ENCODE assay signal across 23 cellular contexts in genomic region chr2:60890393-60890707, GRCh38. TPM values are rescaled to one million over a fixed set of nuclear protein-coding genes. Genes with fewer than 3 reads are reported as not detected.
DNase-seq lines count a peak whose midpoint lies in the region; ATAC-seq and TF ChIP-seq lines count a peak whose summit lies in the region.
"Had no signal": no experiment of that assay in that cellular context is flagged by ENCODE, and none has a peak within 500 bp of the region (broad histone marks: within the 10 kb centered on the region; RNA-seq: fewer than 3 reads in every experiment).

No MANE protein-coding gene starts in this region.

- H4K20me1 ChIP-seq in SU-DHL-6 (ENCODE audit: low read depth, low read length), result peaks cover 80% of the 10 kb centered on the region
- 0 out of 2 replicates have a peak, but pooled peaks cover 4% of the 10 kb centered on the region for H4K20me1 ChIP-seq in SK-N-SH (ENCODE audit: insufficient read depth)

- H2AFZ ChIP-seq in SU-DHL-6 (ENCODE audit: low read depth, low read length, severe bottlenecking) (no peak overlapping the region), SK-N-SH (ENCODE audit: low read depth) (no peak overlapping the region)

- TF ChIP-seq CTCF in SU-DHL-6 (IDR thresholded peaks at IDR 0.05; ENCODE audit: insufficient read depth, low read length, poor library complexity, severe bottlenecking), result no peak
- no peak for TF ChIP-seq CTCF in CD8-positive, alpha-beta T cell (IDR thresholded peaks at IDR 0.05)
- no peak for TF ChIP-seq CTCF in SK-N-SH (IDR thresholded peaks at IDR 0.05)

- intact Hi-C loops in CD8-positive, alpha-beta T cell (cut with DNase I, micrococcal nuclease), result no loop called here

- H3K4me1 Mint-ChIP-seq in stimulated activated naive CD8-positive, alpha-beta T cell treated with anti-CD3 and anti-CD28 coated beads, Interleukin-15, Interleukin-2, amounts not matched to agents 100 ng/mL and 50 ng/mL, for 24 hours (ENCODE audit: low read depth), result peaks cover 78% of the 10 kb centered on the region
- peaks cover 59% of the 10 kb centered on the region for H3K4me1 Mint-ChIP-seq in CD8-positive, alpha-beta T cell (ENCODE audit: low read depth)

- no peak overlapping the region for H3K9ac ChIP-seq in SU-DHL-6 (ENCODE audit: low read length)
- H3K9ac ChIP-seq in SK-N-SH, result no peak overlapping the region

- no peaks in the 10 kb centered on the region for H3K27me3 ChIP-seq in SU-DHL-6 (ENCODE audit: low read length)
- no peaks in the 10 kb centered on the region for H3K27me3 ChIP-seq in CD8-positive, alpha-beta T cell (ENCODE audit: insufficient read depth, low read length)
- no peaks in the 10 kb centered on the region for H3K27me3 ChIP-seq in SK-N-SH (ENCODE audit: insufficient read depth)
- H3K27me3 ChIP-seq: colonic mucosa, esophagus squamous epithelium, vagina had no signal

- H3K27ac ChIP-seq in SU-DHL-6 (ENCODE audit: low read depth, low read length) (peak overlapping the region; percentile 42), SK-N-SH (ENCODE audit: low read depth in 2 of 2, low read length in 1 of 2) (no peak overlapping the region)
- H3K27ac ChIP-seq in CD8-positive, alpha-beta T cell (ENCODE audit: low read depth, low read length), result no peak overlapping the region
- H3K27ac ChIP-seq: colonic mucosa, esophagus squamous epithelium, thoracic aorta, vagina had no signal

- peaks cover 26% of the 10 kb centered on the region for H3K4me1 ChIP-seq in CD8-positive, alpha-beta T cell (ENCODE audit: insufficient read depth, low read length)
- peaks cover 0 to 12% of the 10 kb centered on the region in 2 experiments; a peak in 2 of 4 replicates for H3K4me1 ChIP-seq in SK-N-SH (ENCODE audit: control insufficient read depth in 1 of 2, insufficient read depth in 2 of 2, low read depth in 1 of 2, low read length in 1 of 2)
- H3K4me1 ChIP-seq: colonic mucosa had no signal

- no peak overlapping the region for H3K4me3 ChIP-seq in SU-DHL-6 (ENCODE audit: insufficient read depth, low read length, poor library complexity, severe bottlenecking)
- no peak overlapping the region for H3K4me3 ChIP-seq in CD8-positive, alpha-beta T cell (ENCODE audit: low read depth, low read length)
- H3K4me3 ChIP-seq in SK-N-SH (ENCODE audit: low read depth in 2 of 2, low read length in 1 of 2), result no peak overlapping the region
- H3K4me3 ChIP-seq: colonic mucosa, esophagus squamous epithelium, thoracic aorta, vagina had no signal

- H3K9me3 Mint-ChIP-seq in stimulated activated naive CD8-positive, alpha-beta T cell treated with anti-CD3 and anti-CD28 coated beads, Interleukin-15, Interleukin-2, amounts not matched to agents 100 ng/mL and 50 ng/mL, for 24 hours, result no peaks in the 10 kb centered on the region
- no peaks in the 10 kb centered on the region for H3K9me3 Mint-ChIP-seq in CD8-positive, alpha-beta T cell
- H3K9me3 Mint-ChIP-seq: T-cell had no signal

- no peaks in the 10 kb centered on the region for H3K27me3 Mint-ChIP-seq in stimulated activated naive CD8-positive, alpha-beta T cell treated with anti-CD3 and anti-CD28 coated beads, Interleukin-15, Interleukin-2, amounts not matched to agents 100 ng/mL and 50 ng/mL, for 24 hours
- no peaks in the 10 kb centered on the region for H3K27me3 Mint-ChIP-seq in CD8-positive, alpha-beta T cell (ENCODE audit: low read depth)
- H3K27me3 Mint-ChIP-seq: T-cell had no signal

- peak overlapping the region; percentile 79 for H3K4me3 Mint-ChIP-seq in stimulated activated naive CD8-positive, alpha-beta T cell treated with anti-CD3 and anti-CD28 coated beads, Interleukin-15, Interleukin-2, amounts not matched to agents 100 ng/mL and 50 ng/mL, for 24 hours
- H3K4me3 Mint-ChIP-seq in CD8-positive, alpha-beta T cell, result no peak overlapping the region
- H3K4me3 Mint-ChIP-seq: T-cell had no signal

- H3K4me2 ChIP-seq in SU-DHL-6 (ENCODE audit: low read depth, low read length, poor library complexity, severe bottlenecking) (peak overlapping the region; percentile 34), SK-N-SH (no peak overlapping the region)

- TF ChIP-seq POLR2A in erythroblast (IDR thresholded peaks at IDR 0.05; ENCODE audit: low read length), result no peak

- peaks cover 72% of the 10 kb centered on the region for H3F3A ChIP-seq in SU-DHL-6 (ENCODE audit: insufficient read depth)
- peaks cover 3% of the 10 kb centered on the region for H3F3A ChIP-seq in SK-N-SH (replicated peaks; ENCODE audit: insufficient read depth)

- 100% methylated on average over 1 of the region's 1 CpG for WGBS in SK-N-SH (ENCODE audit: low lambda C conversion rate)

- no peak for ATAC-seq in stimulated activated naive CD8-positive, alpha-beta T cell treated with anti-CD3 and anti-CD28 coated beads, Interleukin-15, Interleukin-2, amounts not matched to agents 100 U/mL and 50 U/mL, for 24 hours
- ATAC-seq in CD8-positive, alpha-beta T cell, result no peak
- ATAC-seq in HG02571 (IDR thresholded peaks at IDR 0.05; ENCODE audit: unreplicated experiment), result no peak
- ATAC-seq: left lobe of liver had no signal

- H3K79me2 ChIP-seq in SU-DHL-6 (ENCODE audit: insufficient read depth, low read length) (peaks cover 98% of the 10 kb centered on the region), SK-N-SH (ENCODE audit: insufficient read depth) (peaks cover 19% of the 10 kb centered on the region)

- no peak for DNase-seq in stimulated activated naive CD8-positive, alpha-beta T cell treated with anti-CD3 and anti-CD28 coated beads, Interleukin-15, Interleukin-2, amounts not matched to agents 100 U/mL and 50 U/mL, for 24 hours
- DNase-seq in erythroblast (lab: John Stamatoyannopoulos, UW) (peak; percentile 25 to 29), SK-N-SH (no peak)
- DNase-seq in CD8-positive, alpha-beta T cell, result no peak
- DNase-seq: activated CD4-positive, alpha-beta T cell treated with anti-CD3 and anti-CD28 coated beads for 4 hours; activated CD8-positive, alpha-beta memory T cell treated with anti-CD3 and anti-CD28 coated beads, Interleukin-2, amount 50 U/mL, for 4 hours; activated gamma-delta T cell treated with Interleukin-2 at 50 U/mL for 16 hours; colonic mucosa; esophagus squamous epithelium; MM.1S; NCI-H1417; NCI-H2081 treated with DMSO at 0.1 percent for 48 hours; NCI-H446; SIG-M5; small intestine; stimulated activated CD4-positive, alpha-beta T cell treated with anti-CD3 and anti-CD28 coated beads, Interleukin-2, amount 100 ng/mL, for 24 hours; T-cell had no signal

- H3K27ac Mint-ChIP-seq in stimulated activated naive CD8-positive, alpha-beta T cell treated with anti-CD3 and anti-CD28 coated beads, Interleukin-15, Interleukin-2, amounts not matched to agents 100 ng/mL and 50 ng/mL, for 24 hours, result peak overlapping the region; percentile 92
- H3K27ac Mint-ChIP-seq in CD8-positive, alpha-beta T cell, result no peak overlapping the region

- H3K36me3 ChIP-seq in SU-DHL-6 (ENCODE audit: low read length), result peaks cover 77% of the 10 kb centered on the region
- peaks cover 3% of the 10 kb centered on the region for H3K36me3 ChIP-seq in CD8-positive, alpha-beta T cell (ENCODE audit: insufficient read depth, low read length)
- peaks cover 8 to 19% of the 10 kb centered on the region in 2 experiments for H3K36me3 ChIP-seq in SK-N-SH (replicated peaks in 1 of 2; ENCODE audit: control insufficient read depth in 1 of 2, insufficient read depth in 2 of 2, low read length in 1 of 2)
- H3K36me3 ChIP-seq: colonic mucosa had no signal

- H3K36me3 Mint-ChIP-seq in stimulated activated naive CD8-positive, alpha-beta T cell treated with anti-CD3 and anti-CD28 coated beads, Interleukin-15, Interleukin-2, amounts not matched to agents 100 ng/mL and 50 ng/mL, for 24 hours (ENCODE audit: low read depth), result peaks cover 83% of the 10 kb centered on the region
- peaks cover 43% of the 10 kb centered on the region for H3K36me3 Mint-ChIP-seq in CD8-positive, alpha-beta T cell

- TF ChIP-seq EP300 in SK-N-SH (IDR thresholded peaks at IDR 0.05; ENCODE audit: borderline replicate concordance in 1 of 2, low read depth in 1 of 2, low read length in 1 of 2), result no peak

- TF ChIP-seq RAD21 in SK-N-SH (IDR thresholded peaks at IDR 0.05; ENCODE audit: low read length), result no peak

- POLR2A ChIA-PET in CD8-positive, alpha-beta T cell (lab: Charles Lee), result interaction anchor here (0.7 kb wide), 1 partner anchor 9 kb away, joined by 3 read pairs; the partner anchor contains the start of gene REL
- POLR2A ChIA-PET in SK-N-SH (lab: Yijun Ruan, JAX), result no interaction called here

- H3K9me2 ChIP-seq in SU-DHL-6 (replicated peaks; ENCODE audit: insufficient read depth, low read length) (no peaks in the 10 kb centered on the region), SK-N-SH (no peaks in the 10 kb centered on the region)

- CTCF ChIA-PET in CD8-positive, alpha-beta T cell (lab: Charles Lee), result interaction anchor here (1.1 kb wide), 1 partner anchor 85 kb away, joined by 3 read pairs; no protein-coding TSS in a partner anchor
- CTCF ChIA-PET in SK-N-SH (lab: Yijun Ruan, JAX), result no interaction called here

- H3K9me3 ChIP-seq in SU-DHL-6 (ENCODE audit: insufficient read depth, low read length) (no peaks in the 10 kb centered on the region), SK-N-SH (no peaks in the 10 kb centered on the region)
- H3K9me3 ChIP-seq in CD8-positive, alpha-beta T cell (ENCODE audit: low read length), result no peaks in the 10 kb centered on the region
- H3K9me3 ChIP-seq: colonic mucosa, esophagus squamous epithelium, thoracic aorta, vagina had no signal

TF ChIP-seq in SK-N-SH, 30 proteins besides CTCF, POLR2A, EP300 and RAD21 (continues in another document):
- no peak for TF ChIP-seq ZBTB33 (IDR thresholded peaks at IDR 0.05; ENCODE audit: borderline replicate concordance, low read depth)
- no peak for TF ChIP-seq RCOR1 (IDR thresholded peaks at IDR 0.05; ENCODE audit: low read length)
- TF ChIP-seq TAF1 (IDR thresholded peaks at IDR 0.05; ENCODE audit: borderline replicate concordance, low read depth, low read length), result no peak
- no peak for TF ChIP-seq GABPA (IDR thresholded peaks at IDR 0.05; ENCODE audit: low read depth)

RNA-seq across cellular contexts. Expression of gene REL, which starts 9.0 kb away (rescaled TPM):
- 100 to 1,000 TPM; 202 to 205 TPM for total RNA-seq in CD8-positive, alpha-beta T cell
- 0.59 and 0.96 TPM in 2 replicates for polyA plus RNA-seq in SK-N-SH (2012; rRNA removed)
- 0.75 and 0.82 TPM in 2 replicates for polyA plus RNA-seq in SK-N-SH (2012; cell fraction: cytosol; rRNA removed)
- 1.2 and 1.6 TPM in 2 replicates for polyA plus RNA-seq in SK-N-SH (2012; cell fraction: nucleus; rRNA removed)

Comparison
In these comparisons a context has a peak if more than half of its experiments do, and no peak if none do; other contexts are left out.
1. DNase-seq: peak in erythroblast (2 of 2); none in stimulated activated naive CD8-positive, alpha-beta T cell treated with anti-CD3 and anti-CD28 coated beads, Interleukin-15, Interleukin-2, amounts not matched to agents 100 U/mL and 50 U/mL, for 24 hours (single experiment), CD8-positive, alpha-beta T cell (0 of 7) and SK-N-SH (single experiment).